ENCODE assay signal across 21 cellular contexts in the genomic region with DNA sequence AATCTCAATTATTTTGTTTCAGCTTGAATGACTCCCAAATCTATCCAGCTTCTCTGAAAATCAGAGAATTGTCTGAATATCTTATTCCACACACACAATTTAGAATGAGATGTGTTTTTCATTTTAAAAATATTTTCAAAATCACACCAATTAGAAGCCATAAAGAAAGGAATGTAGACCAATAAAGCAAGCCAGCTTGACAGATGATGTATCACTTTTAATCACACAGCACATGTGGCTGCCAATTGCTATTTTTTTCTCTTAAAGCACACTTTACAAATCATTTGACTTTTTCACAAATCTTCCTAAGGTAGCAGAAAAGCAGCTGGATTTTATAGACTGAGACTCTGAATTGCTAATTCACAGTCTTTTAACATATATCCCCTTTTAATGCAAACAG.
DNase-seq lines count a peak whose midpoint lies in the region; ATAC-seq and TF ChIP-seq lines count a peak whose summit lies in the region.
"Had no signal": no experiment of that assay in that cellular context is flagged by ENCODE, and none has a peak within 500 bp of the region (broad histone marks: within the 10 kb centered on the region; RNA-seq: fewer than 3 reads in every experiment).

No MANE protein-coding gene starts in this region.

- no peak overlapping the region for H3K27ac Mint-ChIP-seq in activated T-helper 2 cell treated with anti-CD3 and anti-CD28 coated beads, Interferon-gamma antibody, Interleukin-2, Interleukin-4, amounts not matched to agents 10 μg/mL and 5 μg/mL and 100 μg/mL, durations not matched to agents 14 hours and 24 hours and 36 hours
- H3K27ac Mint-ChIP-seq: CD4-positive, alpha-beta T cell; HFFc6; T-helper 17 cell had no signal

- no peak for TF ChIP-seq EP300 in neural cell (conservative IDR thresholded peaks at IDR 0.05; ENCODE audit: poor library complexity, severe bottlenecking)

- peak overlapping the region; percentile 11 for H3K9ac ChIP-seq in neural cell (ENCODE audit: low read length)
- H3K9ac ChIP-seq: BLaER1 treated with 17β-estradiol and CSF1 and Interleukin-3, amounts not matched to agents 10 nM and 100 nM had no signal

- H3K36me3 Mint-ChIP-seq in activated T-helper 2 cell treated with anti-CD3 and anti-CD28 coated beads, Interferon-gamma antibody, Interleukin-2, Interleukin-4, amounts not matched to agents 10 μg/mL and 5 μg/mL and 100 μg/mL, durations not matched to agents 14 hours and 24 hours and 36 hours (ENCODE audit: low read depth) = no peaks in the 10 kb centered on the region

- no peak for TF ChIP-seq CTCF in AG10803 (conservative IDR thresholded peaks at IDR 0.05; ENCODE audit: low read length)
- TF ChIP-seq CTCF in neural cell (IDR thresholded peaks at IDR 0.05; ENCODE audit: poor library complexity, severe bottlenecking) = no peak

- H3K36me3 ChIP-seq in neural cell (ENCODE audit: insufficient read depth, low read length) = no peaks in the 10 kb centered on the region
- H3K36me3 ChIP-seq: BLaER1 treated with 17β-estradiol and CSF1 and Interleukin-3, amounts not matched to agents 10 nM and 100 nM; HAP-1 had no signal

- H3K9me3 Mint-ChIP-seq in activated T-helper 2 cell treated with anti-CD3 and anti-CD28 coated beads, Interferon-gamma antibody, Interleukin-2, Interleukin-4, amounts not matched to agents 10 μg/mL and 5 μg/mL and 100 μg/mL, durations not matched to agents 14 hours and 24 hours and 36 hours = no peaks in the 10 kb centered on the region
- H3K9me3 Mint-ChIP-seq: HFFc6 had no signal

- H3K4me1 Mint-ChIP-seq in activated T-helper 2 cell treated with anti-CD3 and anti-CD28 coated beads, Interferon-gamma antibody, Interleukin-2, Interleukin-4, amounts not matched to agents 10 μg/mL and 5 μg/mL and 100 μg/mL, durations not matched to agents 14 hours and 24 hours and 36 hours (ENCODE audit: low read depth) = no peaks in the 10 kb centered on the region
- H3K4me1 Mint-ChIP-seq: T-helper 17 cell had no signal

- H2AFZ ChIP-seq in neural cell (ENCODE audit: low read depth, low read length) = peak overlapping the region; percentile 19

- no peak overlapping the region for H3K4me3 Mint-ChIP-seq in activated T-helper 2 cell treated with anti-CD3 and anti-CD28 coated beads, Interferon-gamma antibody, Interleukin-2, Interleukin-4, amounts not matched to agents 10 μg/mL and 5 μg/mL and 100 μg/mL, durations not matched to agents 14 hours and 24 hours and 36 hours (ENCODE audit: low read depth)
- H3K4me3 Mint-ChIP-seq: CD4-positive, alpha-beta T cell; HFFc6; T-helper 17 cell had no signal

- H3K9me2 ChIP-seq in neural cell (ENCODE audit: insufficient read depth, low read length) = no peaks in the 10 kb centered on the region

- ATAC-seq in Right ventricle myocardium superior (ENCODE audit: poor library complexity) = no peak
- no peak for ATAC-seq in GM18520 (IDR thresholded peaks at IDR 0.05; ENCODE audit: unreplicated experiment)
- ATAC-seq: Panc1, T-helper 17 cell had no signal

- H4K20me1 ChIP-seq in neural cell (ENCODE audit: insufficient read depth) = no peaks in the 10 kb centered on the region
- H4K20me1 ChIP-seq: BLaER1 treated with 17β-estradiol and CSF1 and Interleukin-3, amounts not matched to agents 10 nM and 100 nM had no signal

- no peaks in the 10 kb centered on the region for H3K27me3 ChIP-seq in neural cell (ENCODE audit: insufficient read depth, low read depth, low read length)
- H3K27me3 ChIP-seq: BLaER1 treated with 17β-estradiol and CSF1 and Interleukin-3, amounts not matched to agents 10 nM and 100 nM had no signal

- no peak for TF ChIP-seq RAD21 in neural cell (conservative IDR thresholded peaks at IDR 0.05)

- H3K9me3 ChIP-seq in neural cell (ENCODE audit: low read length) = no peaks in the 10 kb centered on the region
- H3K9me3 ChIP-seq: BLaER1 treated with 17β-estradiol and CSF1 and Interleukin-3, amounts not matched to agents 10 nM and 100 nM; HAP-1 had no signal

- peak overlapping the region; percentile 82 for H3K27ac ChIP-seq in neural cell (ENCODE audit: low read length)
- H3K27ac ChIP-seq: BLaER1 treated with 17β-estradiol and CSF1 and Interleukin-3, amounts not matched to agents 10 nM and 100 nM; RWPE1; SK-N-MC had no signal

- H3F3A ChIP-seq in neural cell (ENCODE audit: insufficient read depth, low read length, poor library complexity, severe bottlenecking) = peaks cover 7% of the 10 kb centered on the region

- no peaks in the 10 kb centered on the region for H3K79me2 ChIP-seq in neural cell (replicated peaks; ENCODE audit: insufficient read depth, low read length)

- H3K4me2 ChIP-seq in neural cell (ENCODE audit: low read length) = peak overlapping the region; percentile 34
- H3K4me2 ChIP-seq: BLaER1 treated with 17β-estradiol and CSF1 and Interleukin-3, amounts not matched to agents 10 nM and 100 nM had no signal

- no peaks in the 10 kb centered on the region for H3K27me3 Mint-ChIP-seq in activated T-helper 2 cell treated with anti-CD3 and anti-CD28 coated beads, Interferon-gamma antibody, Interleukin-2, Interleukin-4, amounts not matched to agents 10 μg/mL and 5 μg/mL and 100 μg/mL, durations not matched to agents 14 hours and 24 hours and 36 hours (ENCODE audit: low read depth)
- H3K27me3 Mint-ChIP-seq: CD4-positive, alpha-beta T cell; T-helper 17 cell had no signal

- H3K4me3 ChIP-seq in AG10803 (ENCODE audit: low read length) = no peak overlapping the region
- peak overlapping the region; percentile 53 for H3K4me3 ChIP-seq in neural cell (ENCODE audit: low read length)
- H3K4me3 ChIP-seq: BLaER1 treated with 17β-estradiol and CSF1 and Interleukin-3, amounts not matched to agents 10 nM and 100 nM; HAP-1; SK-N-MC had no signal

- DNase-seq in AG10803 (ENCODE audit: low read depth) (peak; percentile 76), EH (ENCODE audit: low read depth) (peak; percentile 76), M059J (ENCODE audit: low read depth) (peak; percentile 17), Right ventricle myocardium superior (no peak)
- no peak for DNase-seq in activated T-helper 2 cell treated with anti-CD3 and anti-CD28 coated beads, Interferon-gamma antibody, Interleukin-2, Interleukin-4, amounts not matched to agents 10 μg/mL and 5 μg/mL and 100 μg/mL, durations not matched to agents 14 hours and 24 hours and 36 hours (ENCODE audit: low spot score)
- DNase-seq: CD4-positive, alpha-beta T cell; GOT3; HFFc6; IMR-90; KG1; MM.1S; NCI-H2029; SHP77 treated with DMSO at 0.1 percent for 48 hours; T-helper 17 cell had no signal

- intact Hi-C loops in activated T-helper 2 cell treated with anti-CD3 and anti-CD28 coated beads, Interferon-gamma antibody, Interleukin-2, Interleukin-4, amounts not matched to agents 10 μg/mL and 5 μg/mL and 100 μg/mL, durations not matched to agents 14 hours and 24 hours and 36 hours (cut with micrococcal nuclease) = no loop called here
- intact Hi-C loops in Right ventricle myocardium superior (cut with DNase I) = no loop called here

TF ChIP-seq in neural cell, 6 proteins besides CTCF, POLR2A, EP300 and RAD21:
- TF ChIP-seq POLR2AphosphoS5 (IDR thresholded peaks at IDR 0.05) (no peak), MXI1 (conservative IDR thresholded peaks at IDR 0.05; ENCODE audit: poor library complexity, severe bottlenecking) (no peak), SMC3 (conservative IDR thresholded peaks at IDR 0.05; ENCODE audit: poor library complexity) (no peak), TAF1 (IDR thresholded peaks at IDR 0.05; ENCODE audit: low read depth) (no peak), EZH2 (IDR thresholded peaks at IDR 0.05; ENCODE audit: borderline replicate concordance, insufficient read depth, low read length, poor library complexity, severe bottlenecking) (no peak)
- TF ChIP-seq, protein P1, sequence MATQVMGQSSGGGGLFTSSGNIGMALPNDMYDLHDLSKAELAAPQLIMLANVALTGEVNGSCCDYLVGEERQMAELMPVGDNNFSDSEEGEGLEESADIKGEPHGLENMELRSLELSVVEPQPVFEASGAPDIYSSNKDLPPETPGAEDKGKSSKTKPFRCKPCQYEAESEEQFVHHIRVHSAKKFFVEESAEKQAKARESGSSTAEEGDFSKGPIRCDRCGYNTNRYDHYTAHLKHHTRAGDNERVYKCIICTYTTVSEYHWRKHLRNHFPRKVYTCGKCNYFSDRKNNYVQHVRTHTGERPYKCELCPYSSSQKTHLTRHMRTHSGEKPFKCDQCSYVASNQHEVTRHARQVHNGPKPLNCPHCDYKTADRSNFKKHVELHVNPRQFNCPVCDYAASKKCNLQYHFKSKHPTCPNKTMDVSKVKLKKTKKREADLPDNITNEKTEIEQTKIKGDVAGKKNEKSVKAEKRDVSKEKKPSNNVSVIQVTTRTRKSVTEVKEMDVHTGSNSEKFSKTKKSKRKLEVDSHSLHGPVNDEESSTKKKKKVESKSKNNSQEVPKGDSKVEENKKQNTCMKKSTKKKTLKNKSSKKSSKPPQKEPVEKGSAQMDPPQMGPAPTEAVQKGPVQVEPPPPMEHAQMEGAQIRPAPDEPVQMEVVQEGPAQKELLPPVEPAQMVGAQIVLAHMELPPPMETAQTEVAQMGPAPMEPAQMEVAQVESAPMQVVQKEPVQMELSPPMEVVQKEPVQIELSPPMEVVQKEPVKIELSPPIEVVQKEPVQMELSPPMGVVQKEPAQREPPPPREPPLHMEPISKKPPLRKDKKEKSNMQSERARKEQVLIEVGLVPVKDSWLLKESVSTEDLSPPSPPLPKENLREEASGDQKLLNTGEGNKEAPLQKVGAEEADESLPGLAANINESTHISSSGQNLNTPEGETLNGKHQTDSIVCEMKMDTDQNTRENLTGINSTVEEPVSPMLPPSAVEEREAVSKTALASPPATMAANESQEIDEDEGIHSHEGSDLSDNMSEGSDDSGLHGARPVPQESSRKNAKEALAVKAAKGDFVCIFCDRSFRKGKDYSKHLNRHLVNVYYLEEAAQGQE (IDR thresholded peaks at IDR 0.05; ENCODE audit: borderline replicate concordance) = no peak

Comparison
In these comparisons a context has a peak if more than half of its experiments do, and no peak if none do; other contexts are left out.
1. DNase-seq: peak in AG10803 (single experiment), EH (single experiment) and M059J (single experiment); none in activated T-helper 2 cell treated with anti-CD3 and anti-CD28 coated beads, Interferon-gamma antibody, Interleukin-2, Interleukin-4, amounts not matched to agents 10 μg/mL and 5 μg/mL and 100 μg/mL, durations not matched to agents 14 hours and 24 hours and 36 hours (single experiment) and Right ventricle myocardium superior (single experiment).